25 cellular contexts compared by ENCODE assay signal in the genomic region with DNA sequence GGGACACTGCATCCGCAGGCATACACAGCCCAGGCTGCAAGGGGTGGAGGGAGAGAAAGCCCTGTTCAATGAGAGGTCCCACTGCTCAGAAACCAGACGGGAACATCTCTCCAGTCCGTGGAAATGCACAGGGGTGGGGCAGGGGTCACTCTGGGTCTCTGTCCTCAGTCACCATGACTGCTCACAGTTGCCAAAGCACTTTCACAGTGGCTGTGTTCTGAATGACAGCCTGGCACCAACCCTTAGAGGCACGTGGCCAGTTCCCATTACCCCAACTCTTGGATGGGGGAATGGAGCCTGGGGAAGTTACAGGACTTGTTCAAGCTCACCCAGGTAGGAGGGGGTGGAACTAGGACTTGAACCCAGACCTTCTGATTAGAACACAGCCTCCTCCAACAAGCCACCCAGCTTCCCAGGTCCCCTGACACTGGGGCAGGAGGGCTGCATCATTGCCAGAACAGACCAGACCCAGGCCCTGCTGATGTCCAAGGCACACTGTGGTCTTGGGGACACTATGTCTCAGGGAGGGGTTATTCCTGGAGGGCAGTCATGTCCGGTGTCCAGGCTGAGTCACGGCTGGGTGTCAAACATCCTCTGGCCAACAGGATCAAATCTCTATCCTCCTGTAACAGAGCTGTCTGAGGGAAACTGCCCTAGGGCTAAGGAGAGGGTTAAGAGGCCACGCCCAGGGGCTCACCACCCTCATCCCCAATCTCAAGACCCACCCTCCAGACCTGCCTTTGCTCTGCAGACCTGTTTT. TPM values are rescaled to one million over a fixed set of nuclear protein-coding genes. Genes with fewer than 3 reads are reported as not detected.
DNase-seq lines count a peak whose midpoint lies in the region; ATAC-seq, FAIRE-seq and TF ChIP-seq lines count a peak whose summit lies in the region.
"Had no signal": no experiment of that assay in that cellular context is flagged by ENCODE, and none has a peak within 500 bp of the region (broad histone marks: within the 10 kb centered on the region; RNA-seq: fewer than 3 reads in every experiment).

No MANE protein-coding gene starts in this region.

- H3K27me3 ChIP-seq in pancreas (no peaks in the 10 kb centered on the region), upper lobe of left lung (no peaks in the 10 kb centered on the region)

- intact Hi-C loops in Right ventricle myocardium superior (cut with DNase I): no loop called here
- intact Hi-C loops in pancreas (cut with DNase I): no loop called here

- DNase-seq in RPMI7951 (ENCODE audit: low read depth) (peak; percentile 32), Right ventricle myocardium superior (peak; percentile 70), pancreas (no peak), upper lobe of left lung (no peak), NCI-H1694 treated with DMSO at 0.1 percent for 48 hours (lab: John Stamatoyannopoulos, UW) (no peak), kidney tubule cell (ENCODE audit: low spot score) (no peak)
- DNase-seq: activated CD4-positive, alpha-beta T cell treated with anti-CD3 and anti-CD28 coated beads, Interleukin-2, amount 10 ng/mL, durations not matched to agents 7 days and 5 days; activated naive CD4-positive, alpha-beta T cell treated with anti-CD3 and anti-CD28 coated beads, Interleukin-2, amount 10 ng/mL, durations not matched to agents 7 days and 5 days; CD8-positive, alpha-beta T cell; central memory CD4-positive, alpha-beta T cell; DMS53; GDM1; Kasumi-1; kidney glomerular epithelial cell; mesenchymal stem cell; NCI-H2029; NCI-H2227 treated with DMSO at 0.1 percent for 48 hours; retina; stimulated activated naive CD8-positive, alpha-beta T cell treated with anti-CD3 and anti-CD28 coated beads, Interleukin-15, amount 100 ng/mL, for 72 hours; trophoblast cell had no signal

- no peak for TF ChIP-seq CTCF in pancreas (IDR thresholded peaks at IDR 0.05)
- TF ChIP-seq CTCF in upper lobe of left lung (IDR thresholded peaks at IDR 0.05): no peak

- ATAC-seq in Right ventricle myocardium superior (ENCODE audit: poor library complexity) (peak; percentile 91), pancreas (peak in 3 of 4 donors; percentile 21 to 49 (median 27)), upper lobe of left lung (ENCODE audit: low FRiP score in 2 of 2) (peak; percentile 41), GM19455 (IDR thresholded peaks at IDR 0.05; ENCODE audit: unreplicated experiment) (no peak), HG02840 (IDR thresholded peaks at IDR 0.05; ENCODE audit: low FRiP score, unreplicated experiment) (no peak)
- ATAC-seq: CD8-positive, alpha-beta T cell; stimulated activated naive CD8-positive, alpha-beta T cell treated with anti-CD3 and anti-CD28 coated beads, Interleukin-15, amount 100 ng/mL, for 72 hours had no signal

- H3K27ac ChIP-seq in pancreas: no peak overlapping the region
- peak overlapping the region in 2 of 4 donors; percentile 8 to 22 for H3K27ac ChIP-seq in upper lobe of left lung
- H3K27ac ChIP-seq: VCaP had no signal

- WGBS in pancreas, 2 donors: 71 to 74% methylated on average over 7 of the region's 7 CpGs
- WGBS in upper lobe of left lung, 2 donors: 79 to 80% methylated on average over 4 to 7 of the region's 7 CpGs

- H3K36me3 ChIP-seq in pancreas (peaks cover 0 to 18% (median 0%) of the 10 kb centered on the region in 3 donors), upper lobe of left lung (peaks cover 0 to 45% (median 25%) of the 10 kb centered on the region in 4 donors)

- no peak for FAIRE-seq in pancreas (lab: Jason Lieb, UNC)
- FAIRE-seq: H1 had no signal

- H3K4me1 ChIP-seq in pancreas: no peaks in the 10 kb centered on the region
- H3K4me1 ChIP-seq in upper lobe of left lung: peaks cover 0 to 4% (median 0%) of the 10 kb centered on the region in 4 donors

- TF ChIP-seq EP300 in upper lobe of left lung (IDR thresholded peaks at IDR 0.05): no peak

- no peak for TF ChIP-seq POLR2A in upper lobe of left lung (IDR thresholded peaks at IDR 0.05)

- H3K4me3 ChIP-seq in pancreas (no peak overlapping the region), upper lobe of left lung (no peak overlapping the region)

- H3K9me3 ChIP-seq in pancreas (no peaks in the 10 kb centered on the region), upper lobe of left lung (no peaks in the 10 kb centered on the region)

RNA-seq across cellular contexts. Expression of a gene that starts 8.2 kb away (rescaled TPM):
- total RNA-seq in RPMI7951 (2014; rRNA removed; shearing (Covaris generic)): 1.8 and 2.9 TPM in 2 replicates
- total RNA-seq in Right ventricle myocardium superior (2.8 TPM), pancreas (1 to 10 TPM; 2.2 to 4.3 (median 2.8) TPM), upper lobe of left lung (1 to 10 TPM; 3.0 to 9.4 (median 5.4) TPM)
- 1 to 10 TPM in 1 of 2 donors, under 1 TPM in 1; 0.77 to 1.4 TPM for polyA plus RNA-seq in pancreas

RNA-seq across cellular contexts. Expression of a gene that starts 11.5 kb away (rescaled TPM):
- total RNA-seq in RPMI7951 (2014; rRNA removed; shearing (Covaris generic)): not detected in 2 replicates
- 0.51 TPM for total RNA-seq in Right ventricle myocardium superior
- under 1 TPM in 1 of 6 donors, not detected in 5; 0.78 TPM for total RNA-seq in pancreas
- under 1 TPM in 1 of 2 donors, not detected in 1; 0.80 TPM for polyA plus RNA-seq in pancreas
- total RNA-seq in upper lobe of left lung: under 1 TPM in 2 of 6 donors, not detected in 4; 0.74 to 0.80 TPM
- total RNA-seq: activated CD4-positive, alpha-beta T cell treated with anti-CD3 and anti-CD28 coated beads, Interleukin-2, amount 10 ng/mL, durations not matched to agents 7 days and 5 days; dermis microvascular lymphatic vessel endothelial cell had no signal

RNA-seq across cellular contexts. Expression of a gene that starts 20.1 kb away (rescaled TPM):
- total RNA-seq in RPMI7951 (2014; rRNA removed; shearing (Covaris generic)): not detected in 2 replicates
- not detected for total RNA-seq in Right ventricle myocardium superior
- not detected for total RNA-seq in pancreas
- not detected for polyA plus RNA-seq in pancreas
- 1 to 10 TPM in 5 of 6 donors, under 1 TPM in 1; 0.29 to 7.3 (median 4.6) TPM for total RNA-seq in upper lobe of left lung

RNA-seq across cellular contexts. Expression of a gene that starts 25.1 kb away (rescaled TPM):
- 1.8 and 13.9 TPM in 2 replicates for total RNA-seq in RPMI7951 (2014; rRNA removed; shearing (Covaris generic))
- total RNA-seq in Right ventricle myocardium superior (1,600 TPM), pancreas (10 to 100 TPM; 30.6 to 75.5 (median 50.6) TPM), upper lobe of left lung (100 to 1,000 TPM in 1 of 6 donors, 10 to 100 TPM in 4, 1 to 10 TPM in 1; 9.1 to 130 (median 39.0) TPM)
- 100 to 1,000 TPM in 1 of 2 donors, 10 to 100 TPM in 1; 81.2 to 134 TPM for polyA plus RNA-seq in pancreas

RNA-seq across cellular contexts. Expression of a gene that starts 30.0 kb away (rescaled TPM):
- 52.3 and 55.0 TPM in 2 replicates for total RNA-seq in RPMI7951 (2014; rRNA removed; shearing (Covaris generic))
- total RNA-seq in Right ventricle myocardium superior (25.3 TPM), pancreas (10 to 100 TPM in 1 of 6 donors, 1 to 10 TPM in 1, under 1 TPM in 4; 0.43 to 17.6 (median 0.60) TPM), upper lobe of left lung (1 to 10 TPM in 2 of 6 donors, under 1 TPM in 1, not detected in 3; 0.57 to 7.7 (median 2.9) TPM)
- polyA plus RNA-seq in pancreas: 1 to 10 TPM in 1 of 2 donors, under 1 TPM in 1; 0.87 to 1.3 TPM

Comparison
In these comparisons a context has a peak if more than half of its experiments do, and no peak if none do; other contexts are left out.
1. DNase-seq: peak in RPMI7951 (single experiment) and Right ventricle myocardium superior (single experiment); none in pancreas (0 of 6), upper lobe of left lung (0 of 2), NCI-H1694 treated with DMSO at 0.1 percent for 48 hours (single experiment) and kidney tubule cell (single experiment).
2. ATAC-seq: peak in Right ventricle myocardium superior (single experiment), pancreas (3 of 4) and upper lobe of left lung (2 of 2); none in GM19455 (single experiment) and HG02840 (single experiment).